In genomic region chr1:247335871-247336270, GRCh38 we compare ENCODE assay signal across 17 cellular contexts. TPM values are rescaled to one million over a fixed set of nuclear protein-coding genes. Genes with fewer than 3 reads are reported as not detected.
DNase-seq lines count a peak whose midpoint lies in the region; ATAC-seq and TF ChIP-seq lines count a peak whose summit lies in the region.
"Had no signal": no experiment of that assay in that cellular context is flagged by ENCODE, and none has a peak within 500 bp of the region (broad histone marks: within the 10 kb centered on the region; RNA-seq: fewer than 3 reads in every experiment).

No MANE protein-coding gene starts in this region.

- no peak overlapping the region for H3T11ph ChIP-seq in H9 (ENCODE audit: low read length)

- no peaks in the 10 kb centered on the region for H3K9me3 ChIP-seq in BLaER1 treated with 17β-estradiol and CSF1 and Interleukin-3, amounts not matched to agents 10 nM and 100 nM (replicated peaks in 1 of 11)
- no peaks in the 10 kb centered on the region for H3K9me3 ChIP-seq in H9 (ENCODE audit: control insufficient read depth, low read depth, low read length)
- H3K9me3 ChIP-seq: lower lobe of right lung, pancreas had no signal

- no peak overlapping the region for H2BK120ac ChIP-seq in H9 (ENCODE audit: low read depth, low read length, poor library complexity, severe bottlenecking)

- peaks cover 17 to 44% (median 24%) of the 10 kb centered on the region in 11 experiments for H3K36me3 ChIP-seq in BLaER1 treated with 17β-estradiol and CSF1 and Interleukin-3, amounts not matched to agents 10 nM and 100 nM
- H3K36me3 ChIP-seq: lower lobe of right lung, pancreas had no signal

- no peak overlapping the region for H2AFZ ChIP-seq in H9 (ENCODE audit: low read length)

- peaks cover under 1 to 61% (median 22%) of the 10 kb centered on the region in 11 experiments; a peak in 14 of 22 replicates for H4K20me1 ChIP-seq in BLaER1 treated with 17β-estradiol and CSF1 and Interleukin-3, amounts not matched to agents 10 nM and 100 nM
- H4K20me1 ChIP-seq in H9 (ENCODE audit: control insufficient read depth, insufficient read depth, insufficient read length) = no peaks in the 10 kb centered on the region

- peak; percentile 42 for DNase-seq in H9
- DNase-seq in dermis blood vessel endothelial cell = peak; percentile 21
- no peak for DNase-seq in stimulated activated CD4-positive, alpha-beta T cell treated with anti-CD3 and anti-CD28 coated beads, Interleukin-4, amount 100 ng/mL, for 1 hour
- DNase-seq in stimulated activated naive CD8-positive, alpha-beta T cell treated with anti-CD3 and anti-CD28 coated beads, Interleukin-15, amount 100 ng/mL, for 72 hours = no peak
- DNase-seq in NCI-H1436 (lab: John Stamatoyannopoulos, UW) = no peak
- DNase-seq: activated CD4-positive, alpha-beta memory T cell treated with anti-CD3 and anti-CD28 coated beads for 36 hours; activated T-cell treated with anti-CD3 and anti-CD28 coated beads, Interleukin-2, amount 50 U/mL, for 24 hours; cortex of kidney; lower lobe of right lung; NCI-H1436 treated with DMSO at 0.1 percent for 48 hours; pancreas; stimulated activated CD4-positive, alpha-beta T cell treated with anti-CD3 and anti-CD28 coated beads, Interleukin-2, amount 100 ng/mL, for 48 hours; T-helper 1 cell had no signal

- no peak overlapping the region for H4K8ac ChIP-seq in H9 (replicated peaks; ENCODE audit: insufficient read length, low read depth, low read length)

- peaks cover 52% of the 10 kb centered on the region in 2 experiments for H3K4me1 Mint-ChIP-seq in H9
- H3K4me1 Mint-ChIP-seq in nephron = peaks cover 56% of the 10 kb centered on the region
- peaks cover 51% of the 10 kb centered on the region for H3K4me1 Mint-ChIP-seq in stimulated activated naive CD8-positive, alpha-beta T cell treated with anti-CD3 and anti-CD28 coated beads, Interleukin-15, amount 100 ng/mL, for 72 hours

- H3K27me3 ChIP-seq in BLaER1 treated with 17β-estradiol and CSF1 and Interleukin-3, amounts not matched to agents 10 nM and 100 nM = no peaks in the 10 kb centered on the region
- no peaks in the 10 kb centered on the region for H3K27me3 ChIP-seq in H9 (ENCODE audit: insufficient read depth, low read length)
- H3K27me3 ChIP-seq: pancreas had no signal

- H3K4me3 Mint-ChIP-seq in H9 (peak overlapping the region in 1 of 2 experiments; percentile 31; a peak in 2 of 5 replicates), nephron (peak overlapping the region; percentile 51 to 88 (median 52))
- peak overlapping the region in 1 of 2 donors; percentile 9 for H3K4me3 Mint-ChIP-seq in stimulated activated naive CD8-positive, alpha-beta T cell treated with anti-CD3 and anti-CD28 coated beads, Interleukin-15, amount 100 ng/mL, for 72 hours
- H3K4me3 Mint-ChIP-seq: activated CD4-positive, alpha-beta memory T cell treated with anti-CD3 and anti-CD28 coated beads for 36 hours; activated naive CD4-positive, alpha-beta T cell treated with anti-CD3 and anti-CD28 coated beads, Interleukin-2, amount 50 U/mL, for 24 hours; activated T-cell treated with anti-CD3 and anti-CD28 coated beads, Interleukin-2, amount 50 U/mL, for 24 hours had no signal

- no peak overlapping the region for H2BK12ac ChIP-seq in H9 (ENCODE audit: insufficient read length, low read depth, low read length)

- H2BK15ac ChIP-seq in H9 (ENCODE audit: low read depth, low read length) = no peak overlapping the region

- no peak overlapping the region for H4K91ac ChIP-seq in H9 (ENCODE audit: insufficient read length, low read depth, low read length)

- H3K9ac ChIP-seq in BLaER1 treated with 17β-estradiol and CSF1 and Interleukin-3, amounts not matched to agents 10 nM and 100 nM = no peak overlapping the region; a peak in 1 of 22 replicates
- no peak overlapping the region for H3K9ac ChIP-seq in H9 (ENCODE audit: extremely low read depth, insufficient read length, low read length)

- H3K4me3 ChIP-seq in BLaER1 treated with 17β-estradiol and CSF1 and Interleukin-3, amounts not matched to agents 10 nM and 100 nM = no peak overlapping the region
- H3K4me3 ChIP-seq: lower lobe of right lung, pancreas had no signal

- peaks cover 9% of the 10 kb centered on the region for H3K79me1 ChIP-seq in H9 (ENCODE audit: insufficient read depth, low read depth, low read length, poor library complexity, severe bottlenecking)

- H3K27me3 Mint-ChIP-seq in H9 (ENCODE audit: low read depth) (no peaks in the 10 kb centered on the region), nephron (ENCODE audit: low read depth) (no peaks in the 10 kb centered on the region)
- no peaks in the 10 kb centered on the region for H3K27me3 Mint-ChIP-seq in stimulated activated naive CD8-positive, alpha-beta T cell treated with anti-CD3 and anti-CD28 coated beads, Interleukin-15, amount 100 ng/mL, for 72 hours
- H3K27me3 Mint-ChIP-seq: activated CD4-positive, alpha-beta memory T cell treated with anti-CD3 and anti-CD28 coated beads for 36 hours; activated naive CD4-positive, alpha-beta T cell treated with anti-CD3 and anti-CD28 coated beads, Interleukin-2, amount 50 U/mL, for 24 hours; activated T-cell treated with anti-CD3 and anti-CD28 coated beads, Interleukin-2, amount 50 U/mL, for 24 hours had no signal

- H3K4me2 ChIP-seq in BLaER1 treated with 17β-estradiol and CSF1 and Interleukin-3, amounts not matched to agents 10 nM and 100 nM = peak overlapping the region; percentile 87 to 99 (median 96); a peak in 19 of 22 replicates
- peak overlapping the region; percentile 17 for H3K4me2 ChIP-seq in H9 (ENCODE audit: insufficient read depth, insufficient read length, low read length)

- no peak overlapping the region for H3K18ac ChIP-seq in H9 (ENCODE audit: insufficient read length, low read depth, low read length)

- H3K23ac ChIP-seq in H9 (ENCODE audit: insufficient read length, low read depth, low read length) = no peak overlapping the region

- 0 out of 22 replicates have a peak overlapping the region, but pooled peaks of 1 of the 11 experiments have one; percentile 28 for H3K27ac ChIP-seq in BLaER1 treated with 17β-estradiol and CSF1 and Interleukin-3, amounts not matched to agents 10 nM and 100 nM
- no peak overlapping the region for H3K27ac ChIP-seq in H9 (ENCODE audit: insufficient read length, low read depth, low read length)
- H3K27ac ChIP-seq: lower lobe of right lung, pancreas had no signal

- H4K5ac ChIP-seq in H9 (ENCODE audit: insufficient read length, low read depth, low read length) = no peak overlapping the region

- H3K14ac ChIP-seq in H9 (ENCODE audit: insufficient read depth, low read length) = no peak overlapping the region

- no CpG with 5 or more reads among the region's 11 CpGs for WGBS in H9 (ENCODE audit: extremely low coverage, insufficient read length, low lambda C conversion rate)

- ATAC-seq in HG02852 (IDR thresholded peaks at IDR 0.05; ENCODE audit: unreplicated experiment) = no peak
- ATAC-seq in stimulated activated naive CD8-positive, alpha-beta T cell treated with anti-CD3 and anti-CD28 coated beads, Interleukin-15, amount 100 ng/mL, for 72 hours = no peak
- ATAC-seq: lower lobe of right lung, pancreas had no signal

- no peak for TF ChIP-seq CTCF in H9 (conservative IDR thresholded peaks at IDR 0.05)
- TF ChIP-seq CTCF in nephron (IDR thresholded peaks at IDR 0.05; ENCODE audit: unreplicated experiment in 3 of 3) = no peak

- H2AK5ac ChIP-seq in H9 (ENCODE audit: insufficient read length, low read length) = no peak overlapping the region

- peaks cover 10% of the 10 kb centered on the region for H3K23me2 ChIP-seq in H9 (ENCODE audit: insufficient read length, low read depth, low read length, poor library complexity, severe bottlenecking)

- H2BK20ac ChIP-seq in H9 (ENCODE audit: low read depth, low read length, poor library complexity, severe bottlenecking) = no peak overlapping the region

- H3K36me3 Mint-ChIP-seq in H9 (ENCODE audit: insufficient read depth in 1 of 3, low read depth in 3 of 3) (peaks cover 43 to 59% (median 56%) of the 10 kb centered on the region in 3 experiments), nephron (ENCODE audit: low read depth) (peaks cover 20% of the 10 kb centered on the region)
- H3K36me3 Mint-ChIP-seq: activated CD4-positive, alpha-beta memory T cell treated with anti-CD3 and anti-CD28 coated beads for 36 hours; activated naive CD4-positive, alpha-beta T cell treated with anti-CD3 and anti-CD28 coated beads, Interleukin-2, amount 50 U/mL, for 24 hours had no signal

- no peak overlapping the region for H3K56ac ChIP-seq in H9 (ENCODE audit: insufficient read length, low read depth, low read length)

- no peak overlapping the region for H3K4ac ChIP-seq in H9 (ENCODE audit: low read depth, low read length)

- H3K27ac Mint-ChIP-seq in H9 (peak overlapping the region in 1 of 3 experiments; percentile 76; a peak in 1 of 7 replicates), nephron (peak overlapping the region; percentile 42 to 82 (median 79))
- no peak overlapping the region for H3K27ac Mint-ChIP-seq in stimulated activated naive CD8-positive, alpha-beta T cell treated with anti-CD3 and anti-CD28 coated beads, Interleukin-15, amount 100 ng/mL, for 72 hours
- H3K27ac Mint-ChIP-seq: activated CD4-positive, alpha-beta memory T cell treated with anti-CD3 and anti-CD28 coated beads for 36 hours; activated naive CD4-positive, alpha-beta T cell treated with anti-CD3 and anti-CD28 coated beads, Interleukin-2, amount 50 U/mL, for 24 hours; activated T-cell treated with anti-CD3 and anti-CD28 coated beads, Interleukin-2, amount 50 U/mL, for 24 hours had no signal

- no peaks in the 10 kb centered on the region for H3K9me3 Mint-ChIP-seq in H9
- H3K9me3 Mint-ChIP-seq in nephron = no peaks in the 10 kb centered on the region
- H3K9me3 Mint-ChIP-seq in stimulated activated naive CD8-positive, alpha-beta T cell treated with anti-CD3 and anti-CD28 coated beads, Interleukin-15, amount 100 ng/mL, for 72 hours = no peaks in the 10 kb centered on the region
- H3K9me3 Mint-ChIP-seq: activated CD4-positive, alpha-beta memory T cell treated with anti-CD3 and anti-CD28 coated beads for 36 hours; activated naive CD4-positive, alpha-beta T cell treated with anti-CD3 and anti-CD28 coated beads, Interleukin-2, amount 50 U/mL, for 24 hours; activated T-cell treated with anti-CD3 and anti-CD28 coated beads, Interleukin-2, amount 50 U/mL, for 24 hours had no signal

- no peak overlapping the region for H2BK5ac ChIP-seq in H9 (ENCODE audit: insufficient read length, low read length)

- H3K4me1 ChIP-seq in BLaER1 treated with 17β-estradiol and CSF1 and Interleukin-3, amounts not matched to agents 10 nM and 100 nM = peaks cover 45 to 60% (median 57%) of the 10 kb centered on the region in 10 experiments
- H3K4me1 ChIP-seq in H9 (ENCODE audit: insufficient read depth, low read length) = peaks cover 16% of the 10 kb centered on the region

- peaks cover 15% of the 10 kb centered on the region; the same call in 1 of the 2 replicates for H3K79me2 ChIP-seq in H9 (ENCODE audit: insufficient read depth, low read length)

RNA-seq across cellular contexts. Expression of gene ZNF496, which starts 4.2 kb away (rescaled TPM):
- total RNA-seq in H9 (2021) (66.5 and 72.9 TPM in 2 replicates), dermis blood vessel endothelial cell (27.7 and 32.3 TPM in 2 replicates)

Comparison
In these comparisons a context has a peak if more than half of its experiments do, and no peak if none do; other contexts are left out.
1. DNase-seq: peak in H9 (single experiment) and dermis blood vessel endothelial cell (single experiment); none in stimulated activated CD4-positive, alpha-beta T cell treated with anti-CD3 and anti-CD28 coated beads, Interleukin-4, amount 100 ng/mL, for 1 hour (single experiment), stimulated activated naive CD8-positive, alpha-beta T cell treated with anti-CD3 and anti-CD28 coated beads, Interleukin-15, amount 100 ng/mL, for 72 hours (0 of 2) and NCI-H1436 (single experiment).
2. H3K27ac Mint-ChIP-seq: peak in nephron (3 of 3); none in stimulated activated naive CD8-positive, alpha-beta T cell treated with anti-CD3 and anti-CD28 coated beads, Interleukin-15, amount 100 ng/mL, for 72 hours (0 of 2).